21 cellular contexts compared by ENCODE assay signal in genomic region chr10:91562839-91563581, GRCh38.
DNase-seq lines count a peak whose midpoint lies in the region; ATAC-seq, FAIRE-seq and TF ChIP-seq lines count a peak whose summit lies in the region.
"Had no signal": no experiment of that assay in that cellular context is flagged by ENCODE, and none has a peak within 500 bp of the region (broad histone marks: within the 10 kb centered on the region; RNA-seq: fewer than 3 reads in every experiment).

No MANE protein-coding gene starts in this region.

- H3K9me3 ChIP-seq in HepG2 (ENCODE audit: low read length), result peaks cover 10% of the 10 kb centered on the region
- no peaks in the 10 kb centered on the region for H3K9me3 ChIP-seq in gastrocnemius medialis
- peaks cover 0 to 4% (median 2%) of the 10 kb centered on the region in 4 donors for H3K9me3 ChIP-seq in stomach
- no peaks in the 10 kb centered on the region for H3K9me3 ChIP-seq in CD8-positive, alpha-beta T cell (ENCODE audit: low read length)
- H3K9me3 ChIP-seq: BE2C had no signal

- TF ChIP-seq EP300 in HepG2 (IDR thresholded peaks at IDR 0.05; ENCODE audit: low read depth in 2 of 2, low read length in 2 of 2) (no peak), HepG2 (CRISPR knock-in tag; IDR thresholded peaks at IDR 0.05; ENCODE audit: borderline replicate concordance) (no peak), stomach (IDR thresholded peaks at IDR 0.05) (no peak)

- BruUV-seq in HepG2 (replicated peaks; lab: Mats Ljungman, UMichigan), result no TSS peak

- peak; percentile 48 for DNase-seq in OCI-M1 (lab: John Stamatoyannopoulos, UW)
- DNase-seq in RPMI8226, result peak; percentile 49
- DNase-seq in HepG2 (ENCODE audit: low spot score), result no peak
- peak in 1 of 2 donors; percentile 47 for DNase-seq in gastrocnemius medialis
- DNase-seq in urothelium cell line (ENCODE audit: low spot score), result no peak
- DNase-seq in stomach, result no peak
- no peak for DNase-seq in CD8-positive, alpha-beta T cell
- DNase-seq: BE2C; CD4-positive, alpha-beta memory T cell; COR-L47; DMS153; DND-41; GDM1; HCEC 1CT; HFFc6 had no signal

- no peak overlapping the region for H3K4me2 ChIP-seq in HepG2 (ENCODE audit: low read depth, low read length)
- H3K4me2 ChIP-seq: A549 had no signal

- peaks cover 16% of the 10 kb centered on the region for H3K27me3 Mint-ChIP-seq in CD8-positive, alpha-beta T cell (ENCODE audit: low read depth)

- intact Hi-C loops in HepG2 (cut with micrococcal nuclease; ENCODE audit: unreplicated experiment), result no loop called here
- intact Hi-C loops in gastrocnemius medialis (cut with DNase I; ENCODE audit: low total_unique reads), result no loop called here
- intact Hi-C loops in stomach (cut with DNase I; ENCODE audit: low total_unique reads), result no loop called here
- intact Hi-C loops in CD8-positive, alpha-beta T cell (cut with DNase I, micrococcal nuclease), result no loop called here

- in situ Hi-C loops in HepG2 (cut with HindIII; ENCODE audit: extremely low pct_ligation_motif_present, low pct_unique_long_range_greater_than_20kb), result no loop called here
- in situ Hi-C loops in gastrocnemius medialis (cut with MboI; ENCODE audit: low sequenced_read_pairs in 4 of 4), result no loop called here

- no peak overlapping the region for H3K27ac ChIP-seq in HepG2 (ENCODE audit: extremely low read length, insufficient read depth, low read length)
- peak overlapping the region; percentile 70 to 80 (median 75) for H3K27ac ChIP-seq in gastrocnemius medialis
- H3K27ac ChIP-seq in stomach, result no peak overlapping the region
- H3K27ac ChIP-seq in CD8-positive, alpha-beta T cell (ENCODE audit: low read depth, low read length), result no peak overlapping the region
- H3K27ac ChIP-seq: A549, C4-2B, HL-60 had no signal

- TF ChIP-seq RAD21 in HepG2 (CRISPR knock-in tag; IDR thresholded peaks at IDR 0.05), result no peak

- H3K4me3 Mint-ChIP-seq in CD8-positive, alpha-beta T cell, result no peak overlapping the region
- H3K4me3 Mint-ChIP-seq: CD4-positive, alpha-beta memory T cell; HFFc6 had no signal

- CTCF ChIA-PET in HepG2 (lab: Yijun Ruan, JAX; ENCODE audit: low intra/inter-chr PET ratio, low total read pairs), result no interaction called here
- CTCF ChIA-PET in CD8-positive, alpha-beta T cell (lab: Charles Lee), result no interaction called here

- no peaks in the 10 kb centered on the region for H3K4me1 Mint-ChIP-seq in CD8-positive, alpha-beta T cell (ENCODE audit: low read depth)
- H3K4me1 Mint-ChIP-seq: CD4-positive, alpha-beta memory T cell had no signal

- no peak overlapping the region for H3K27ac Mint-ChIP-seq in CD8-positive, alpha-beta T cell
- H3K27ac Mint-ChIP-seq: CD4-positive, alpha-beta memory T cell; HFFc6 had no signal

- no peak for TF ChIP-seq POLR2A in HepG2 (IDR thresholded peaks at IDR 0.05; ENCODE audit: insufficient read depth in 1 of 2, low read depth in 2 of 2, low read length in 2 of 2)
- TF ChIP-seq POLR2A in gastrocnemius medialis (IDR thresholded peaks at IDR 0.05), result no peak
- no peak for TF ChIP-seq POLR2A in stomach (IDR thresholded peaks at IDR 0.05)

- TF ChIP-seq CTCF in HepG2 (CRISPR knock-in tag; IDR thresholded peaks at IDR 0.05) (no peak), gastrocnemius medialis (IDR thresholded peaks at IDR 0.05 in 4 of 5, conservative IDR thresholded peaks at IDR 0.05 in 1 of 5) (no peak), stomach (IDR thresholded peaks at IDR 0.05) (no peak)
- no peak for TF ChIP-seq CTCF in CD8-positive, alpha-beta T cell (IDR thresholded peaks at IDR 0.05)

- 20% methylated on average over 2 of the region's 2 CpGs for WGBS in HepG2 (ENCODE audit: low lambda C conversion rate)
- WGBS in stomach, 5 donors, result 57 to 83% (median 58%) methylated on average over 2 of the region's 2 CpGs

- H3K9me3 Mint-ChIP-seq in CD8-positive, alpha-beta T cell, result no peaks in the 10 kb centered on the region
- H3K9me3 Mint-ChIP-seq: HFFc6 had no signal

- no peaks in the 10 kb centered on the region for H3K36me3 Mint-ChIP-seq in CD8-positive, alpha-beta T cell
- H3K36me3 Mint-ChIP-seq: CD4-positive, alpha-beta memory T cell had no signal

- H4K20me1 ChIP-seq in HepG2 (ENCODE audit: insufficient read depth, low read length), result no peaks in the 10 kb centered on the region

- H2AFZ ChIP-seq in HepG2 (ENCODE audit: low read length), result no peak overlapping the region

- peaks cover 58% of the 10 kb centered on the region for H3K4me1 ChIP-seq in HepG2 (ENCODE audit: insufficient read depth, low read length)
- peaks cover 31 to 39% of the 10 kb centered on the region in 2 donors for H3K4me1 ChIP-seq in gastrocnemius medialis
- peaks cover 0 to 23% (median 12%) of the 10 kb centered on the region in 4 donors for H3K4me1 ChIP-seq in stomach
- H3K4me1 ChIP-seq in CD8-positive, alpha-beta T cell (ENCODE audit: insufficient read depth, low read length), result no peaks in the 10 kb centered on the region
- H3K4me1 ChIP-seq: BE2C had no signal

- no peaks in the 10 kb centered on the region for H3K79me2 ChIP-seq in HepG2 (ENCODE audit: insufficient read depth, low read length)

- ATAC-seq in HepG2 (peak; percentile 35; the same call in 2 of the 3 replicates), gastrocnemius medialis (peak; percentile 50 to 53), HG03469 (IDR thresholded peaks at IDR 0.05; ENCODE audit: unreplicated experiment) (no peak)
- ATAC-seq in CD8-positive, alpha-beta T cell, result no peak
- ATAC-seq: A549 had no signal

- POLR2A ChIA-PET in HepG2 (lab: Yijun Ruan, JAX), result no interaction called here
- POLR2A ChIA-PET in CD8-positive, alpha-beta T cell (lab: Charles Lee), result no interaction called here

- no peaks in the 10 kb centered on the region for H3K36me3 ChIP-seq in HepG2 (replicated peaks in 1 of 2; ENCODE audit: control insufficient read depth in 1 of 2, insufficient read depth in 2 of 2, low read length in 2 of 2)
- no peaks in the 10 kb centered on the region for H3K36me3 ChIP-seq in gastrocnemius medialis
- H3K36me3 ChIP-seq in stomach, result no peaks in the 10 kb centered on the region
- no peaks in the 10 kb centered on the region for H3K36me3 ChIP-seq in CD8-positive, alpha-beta T cell (ENCODE audit: insufficient read depth, low read length)
- H3K36me3 ChIP-seq: BE2C had no signal

- H3K9ac ChIP-seq in HepG2 (ENCODE audit: insufficient read depth, low read depth, low read length), result no peak overlapping the region

- no peaks in the 10 kb centered on the region for H3K27me3 ChIP-seq in HepG2 (ENCODE audit: control insufficient read depth in 1 of 2, insufficient read depth in 2 of 2, low read length in 2 of 2)
- H3K27me3 ChIP-seq in gastrocnemius medialis, result no peaks in the 10 kb centered on the region
- H3K27me3 ChIP-seq in stomach, result no peaks in the 10 kb centered on the region
- no peaks in the 10 kb centered on the region for H3K27me3 ChIP-seq in CD8-positive, alpha-beta T cell (ENCODE audit: insufficient read depth, low read length)
- H3K27me3 ChIP-seq: BE2C had no signal

- no peak for FAIRE-seq in HepG2 (lab: Jason Lieb, UNC)
- FAIRE-seq in urothelium cell line (lab: Jason Lieb, UNC), result no peak
- FAIRE-seq: A549, D721Med, GM12892 had no signal

- H3K4me3 ChIP-seq in HepG2 (replicated peaks in 1 of 3; ENCODE audit: insufficient read depth in 1 of 3, low read depth in 2 of 3, low read length in 3 of 3) (no peak overlapping the region), gastrocnemius medialis (no peak overlapping the region), stomach (no peak overlapping the region)
- H3K4me3 ChIP-seq in CD8-positive, alpha-beta T cell (ENCODE audit: low read depth, low read length), result no peak overlapping the region
- H3K4me3 ChIP-seq: A549 had no signal

TF ChIP-seq in HepG2, 621 proteins besides CTCF, POLR2A, EP300 and RAD21 (continues in another document):
- no peak for TF ChIP-seq THAP8 (CRISPR knock-in tag; IDR thresholded peaks at IDR 0.05; ENCODE audit: borderline replicate concordance)
- TF ChIP-seq SMAD1 (CRISPR knock-in tag; IDR thresholded peaks at IDR 0.05; ENCODE audit: borderline replicate concordance, low read depth), result no peak
- TF ChIP-seq ZMYM4 (CRISPR knock-in tag; IDR thresholded peaks at IDR 0.05), result peak; percentile 23; the same call in 1 of the 2 replicates
- TF ChIP-seq NFYC (CRISPR knock-in tag; IDR thresholded peaks at IDR 0.05), result no peak
- no peak for TF ChIP-seq ZNF580 (CRISPR knock-in tag; IDR thresholded peaks at IDR 0.05; ENCODE audit: borderline replicate concordance, low read depth)
- peak; percentile 76; the same call in 1 of the 2 replicates for TF ChIP-seq PRDM10 (CRISPR knock-in tag; IDR thresholded peaks at IDR 0.05; ENCODE audit: low read depth)
- no peak for TF ChIP-seq SIX4 (CRISPR knock-in tag; IDR thresholded peaks at IDR 0.05)

Comparison
In these comparisons a context has a peak if more than half of its experiments do, and no peak if none do; other contexts are left out.
1. DNase-seq: peak in OCI-M1 (single experiment) and RPMI8226 (single experiment); none in HepG2 (single experiment), urothelium cell line (single experiment), stomach (single experiment) and CD8-positive, alpha-beta T cell (0 of 7).
2. ATAC-seq: peak in HepG2 (single experiment) and gastrocnemius medialis (2 of 2); none in CD8-positive, alpha-beta T cell (single experiment) and HG03469 (single experiment).
3. H3K27ac ChIP-seq: peak in gastrocnemius medialis (4 of 4); none in HepG2 (single experiment), stomach (0 of 5) and CD8-positive, alpha-beta T cell (single experiment).